ENCODE assay signal across 8 cellular contexts in genomic region chr1:172531412-172531811, GRCh38. TPM values are rescaled to one million over a fixed set of nuclear protein-coding genes. Genes with fewer than 3 reads are reported as not detected.
DNase-seq lines count a peak whose midpoint lies in the region; ATAC-seq and TF ChIP-seq lines count a peak whose summit lies in the region.

No MANE protein-coding gene starts in this region.

- H3K4me3 ChIP-seq in AG04450 (ENCODE audit: low read depth, low read length) (peak overlapping the region; percentile 88), KMS-11 (IDR thresholded peaks at IDR 0.05; ENCODE audit: insufficient read depth, low read depth, low read length) (peak overlapping the region; percentile 96)

- peak overlapping the region; percentile 64 for H2AFZ ChIP-seq in KMS-11 (ENCODE audit: low read depth)

- H3K4me3 Mint-ChIP-seq in chondrocyte (ENCODE audit: unreplicated experiment) (peak overlapping the region; percentile 87), natural killer cell (peak overlapping the region; percentile 99)

- peaks cover 32% of the 10 kb centered on the region for H3K4me1 ChIP-seq in KMS-11 (ENCODE audit: low read depth, poor library complexity, severe bottlenecking)

- POLR2A ChIA-PET in AG04450 (lab: Yijun Ruan, JAX) = no interaction called here

- H3K9me3 Mint-ChIP-seq in chondrocyte (ENCODE audit: low read depth) = no peaks in the 10 kb centered on the region
- H3K9me3 Mint-ChIP-seq in natural killer cell = no peaks in the 10 kb centered on the region

- H3K4me1 Mint-ChIP-seq in chondrocyte (ENCODE audit: low read depth) (peaks cover 30% of the 10 kb centered on the region), natural killer cell (peaks cover 47 to 49% of the 10 kb centered on the region in 2 donors)

- H3K27ac ChIP-seq in AG04450 (ENCODE audit: low read depth, low read length) = no peak overlapping the region
- no peak overlapping the region; the same call in 1 of the 2 replicates for H3K27ac ChIP-seq in KMS-11

- H3K27me3 ChIP-seq in AG04450 (ENCODE audit: control insufficient read depth, insufficient read depth, low read length) = peaks cover 11% of the 10 kb centered on the region
- H3K27me3 ChIP-seq in KMS-11 (ENCODE audit: insufficient read depth, low read depth) = no peaks in the 10 kb centered on the region

- no peak for DNase-seq in AG04450 (ENCODE audit: low read depth, low spot score)
- DNase-seq in chondrocyte (ENCODE audit: low spot score) = no peak
- no peak for DNase-seq in natural killer cell
- DNase-seq in NCI-H2029 (lab: John Stamatoyannopoulos, UW) = no peak

- H3K36me3 Mint-ChIP-seq in chondrocyte (ENCODE audit: low read depth) (no peaks in the 10 kb centered on the region), natural killer cell (no peaks in the 10 kb centered on the region)

- ATAC-seq in natural killer cell (no peak), GM19397 (IDR thresholded peaks at IDR 0.05; ENCODE audit: unreplicated experiment) (no peak), HG02610 (IDR thresholded peaks at IDR 0.05; ENCODE audit: unreplicated experiment) (no peak), HG03521 (IDR thresholded peaks at IDR 0.05; ENCODE audit: unreplicated experiment) (no peak)

- H3K9ac ChIP-seq in KMS-11 = peak overlapping the region; percentile 91; the same call in 1 of the 2 replicates

- H3K9me3 ChIP-seq in AG04450 (ENCODE audit: control insufficient read depth, insufficient read depth, low read length) = no peaks in the 10 kb centered on the region; the same call in 1 of the 2 replicates

- H3K36me3 ChIP-seq in KMS-11 (ENCODE audit: insufficient read depth) = no peaks in the 10 kb centered on the region

- CTCF ChIA-PET in AG04450 (lab: Charles Lee) = interaction anchor here (0.8 kb wide), 1 partner anchor 189 kb away, joined by 3 read pairs; no protein-coding TSS in a partner anchor

- peaks cover 31% of the 10 kb centered on the region for H3K79me2 ChIP-seq in KMS-11 (ENCODE audit: insufficient read depth, low read depth)

- H3K27me3 Mint-ChIP-seq in chondrocyte (ENCODE audit: low read depth) (peaks cover 14% of the 10 kb centered on the region), natural killer cell (ENCODE audit: low read depth in 2 of 2) (peaks cover 5% of the 10 kb centered on the region in 2 donors)

- H3K4me2 ChIP-seq in KMS-11 = peak overlapping the region; percentile 61

- TF ChIP-seq CTCF in AG04450 (IDR thresholded peaks at IDR 0.05; ENCODE audit: low read depth, low read length) (no peak), KMS-11 (conservative IDR thresholded peaks at IDR 0.05; ENCODE audit: low read depth, low read length) (no peak), chondrocyte (IDR thresholded peaks at IDR 0.05) (no peak), natural killer cell (IDR thresholded peaks at IDR 0.05) (no peak)

- intact Hi-C loops in natural killer cell (cut with micrococcal nuclease) = loop anchor here (5.0 to 10.0 kb wide), 5 partner anchors 131 to 1044 kb away; partner anchors contain the start of genes PRDX6, PRRC2C and VAMP4

- peak overlapping the region; percentile 100 for H3K27ac Mint-ChIP-seq in chondrocyte (ENCODE audit: unreplicated experiment)
- peak overlapping the region; percentile 99 to 100 for H3K27ac Mint-ChIP-seq in natural killer cell

- H4K20me1 ChIP-seq in KMS-11 (ENCODE audit: insufficient read depth) = peaks cover 8% of the 10 kb centered on the region; the same call in 1 of the 2 replicates

RNA-seq across cellular contexts. Expression of gene SUCO, which starts 1.5 kb away (rescaled TPM):
- polyA plus RNA-seq in AG04450 (2011; rRNA removed) = 17.6 and 25.1 TPM in 2 replicates
- polyA minus RNA-seq in AG04450 (2011; rRNA and poly(A)+ RNA removed) = 14.8 and 30.1 TPM in 2 replicates
- total RNA-seq in chondrocyte (34.1 to 36.8 TPM (median 35.2 TPM) in 3 replicates), natural killer cell (10 to 100 TPM; 86.0 to 97.5 (median 96.0) TPM)
